Comparison of ENCODE assay signal across 8 cellular contexts in the genomic region with DNA sequence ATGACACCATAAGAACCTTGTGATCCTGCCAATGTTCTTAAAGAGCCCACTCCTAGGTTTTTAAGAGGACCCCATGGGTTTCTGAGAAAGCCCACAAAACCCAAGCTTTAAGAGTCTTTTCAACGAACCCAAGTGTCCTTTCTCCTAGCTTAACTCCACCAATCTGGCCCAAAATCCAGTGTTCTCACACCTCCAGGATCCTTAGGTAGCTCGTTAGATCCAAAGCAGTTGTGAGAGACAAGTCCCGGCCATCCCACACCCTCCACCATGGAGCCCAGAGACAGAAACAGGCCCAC. TPM values are rescaled to one million over a fixed set of nuclear protein-coding genes. Genes with fewer than 3 reads are reported as not detected.
DNase-seq lines count a peak whose midpoint lies in the region; ATAC-seq and TF ChIP-seq lines count a peak whose summit lies in the region.

No MANE protein-coding gene starts in this region.

- no peaks in the 10 kb centered on the region for H3K9me3 Mint-ChIP-seq in IgD-negative memory B cell
- no peaks in the 10 kb centered on the region for H3K9me3 Mint-ChIP-seq in MCF 10A (ENCODE audit: unreplicated experiment)
- H3K9me3 Mint-ChIP-seq in naive thymus-derived CD8-positive, alpha-beta T cell = no peaks in the 10 kb centered on the region

- DNase-seq in MCF 10A (ENCODE audit: unreplicated experiment) (no peak), DMS79 (lab: John Stamatoyannopoulos, UW) (no peak), LoVo (ENCODE audit: low spot score) (no peak)
- DNase-seq in naive thymus-derived CD8-positive, alpha-beta T cell = no peak
- no peak for DNase-seq in activated CD4-positive, CD25-positive, alpha-beta regulatory T cell (lab: John Stamatoyannopoulos, UW)
- DNase-seq in stimulated activated CD4-positive, alpha-beta T cell treated with anti-CD3 and anti-CD28 coated beads, Interleukin-4, amount 100 ng/mL, for 1 hour = no peak

- TSS peak; percentile 8 for BruUV-seq in MCF 10A (replicated peaks; lab: Mats Ljungman, UMichigan)

- no peak for TF ChIP-seq CTCF in MCF 10A (IDR thresholded peaks at IDR 0.05; ENCODE audit: unreplicated experiment)

- H3K27me3 Mint-ChIP-seq in IgD-negative memory B cell (no peaks in the 10 kb centered on the region), MCF 10A (ENCODE audit: insufficient read depth, unreplicated experiment) (no peaks in the 10 kb centered on the region)
- H3K27me3 Mint-ChIP-seq in naive thymus-derived CD8-positive, alpha-beta T cell = no peaks in the 10 kb centered on the region

- H2AFZ ChIP-seq in ACC112 (ENCODE audit: low read length, unreplicated experiment) = no peak overlapping the region

- POLR2A ChIA-PET in MCF 10A (lab: Yijun Ruan, JAX) = interaction anchor here (0.6 to 16.7 kb wide), 12 partner anchors 9 to 302 kb away, joined by 3 to 430 read pairs (median 11); partner anchors contain the start of genes CREB3L4, CRTC2, GATAD2B and JTB
- POLR2A ChIA-PET in naive thymus-derived CD8-positive, alpha-beta T cell (lab: Charles Lee) = interaction anchor here (0.6 to 14.0 kb wide), 20 partner anchors 8 to 399 kb away, joined by 3 to 315 read pairs (median 6); partner anchors contain the start of genes CHTOP, CREB3L4, CRTC2 and GATAD2B

- H3K4me1 ChIP-seq in ACC112 (ENCODE audit: control insufficient read depth, insufficient read depth, low read length, unreplicated experiment) = peaks cover 3% of the 10 kb centered on the region

- intact Hi-C loops in MCF 10A (cut with micrococcal nuclease) = loop anchor here (5.0 kb wide), 1 partner anchor 43 kb away; the partner anchor contains the start of gene RAB13

- H3K4me3 ChIP-seq in ACC112 (ENCODE audit: low read depth, low read length) = peak overlapping the region; percentile 87

- H3K27ac Mint-ChIP-seq in IgD-negative memory B cell (peak overlapping the region; percentile 98 to 100 (median 99)), MCF 10A (ENCODE audit: low read depth, unreplicated experiment) (peak overlapping the region; percentile 88)
- peak overlapping the region; percentile 92 to 98 (median 95) for H3K27ac Mint-ChIP-seq in naive thymus-derived CD8-positive, alpha-beta T cell

- H3K27ac ChIP-seq in ACC112 (ENCODE audit: low read depth, low read length) = no peak overlapping the region

- H3K36me3 Mint-ChIP-seq in IgD-negative memory B cell = peaks cover 6% of the 10 kb centered on the region
- H3K36me3 Mint-ChIP-seq in MCF 10A (ENCODE audit: insufficient read depth, unreplicated experiment) = peaks cover 44% of the 10 kb centered on the region
- H3K36me3 Mint-ChIP-seq in naive thymus-derived CD8-positive, alpha-beta T cell = peaks cover 0 to 60% (median 7%) of the 10 kb centered on the region in 3 donors

- H3K36me3 ChIP-seq in ACC112 (ENCODE audit: insufficient read depth, low read length) = peaks cover 11% of the 10 kb centered on the region; the same call in 1 of the 2 replicates

- peak overlapping the region; percentile 91 to 99 (median 96) for H3K4me3 Mint-ChIP-seq in IgD-negative memory B cell
- peak overlapping the region; percentile 90 for H3K4me3 Mint-ChIP-seq in MCF 10A (ENCODE audit: unreplicated experiment)
- peak overlapping the region; percentile 91 to 98 (median 94) for H3K4me3 Mint-ChIP-seq in naive thymus-derived CD8-positive, alpha-beta T cell

- CTCF ChIA-PET in MCF 10A (lab: Yijun Ruan, JAX) = interaction anchor here (0.6 to 5.6 kb wide), 18 partner anchors 14 to 592 kb away, joined by 3 to 60 read pairs (median 4); partner anchors contain the start of genes CRTC2, GATAD2B, JTB and NPR1

- peaks cover 19% of the 10 kb centered on the region for H3K79me2 ChIP-seq in ACC112 (ENCODE audit: control insufficient read depth, insufficient read depth, low read length, unreplicated experiment)

- ATAC-seq in naive thymus-derived CD8-positive, alpha-beta T cell = no peak

- no peaks in the 10 kb centered on the region for H3K27me3 ChIP-seq in ACC112 (ENCODE audit: insufficient read depth, low read length)

- H3K4me1 Mint-ChIP-seq in IgD-negative memory B cell (peaks cover 17 to 27% (median 20%) of the 10 kb centered on the region in 3 donors), MCF 10A (ENCODE audit: insufficient read depth, unreplicated experiment) (peaks cover 21% of the 10 kb centered on the region)
- H3K4me1 Mint-ChIP-seq in naive thymus-derived CD8-positive, alpha-beta T cell = peaks cover 32 to 60% (median 51%) of the 10 kb centered on the region in 4 donors

RNA-seq across cellular contexts. Expression of gene DENND4B, which starts 1.7 kb away (rescaled TPM):
- 36.3 TPM for polyA plus RNA-seq in IgD-negative memory B cell
- total RNA-seq in MCF 10A (2022) = 59.6 and 79.1 TPM in 2 replicates
- 100 to 1,000 TPM; 174 to 194 TPM for total RNA-seq in naive thymus-derived CD8-positive, alpha-beta T cell
- 10 to 100 TPM; 12.0 to 21.2 (median 19.0) TPM for polyA plus RNA-seq in naive thymus-derived CD8-positive, alpha-beta T cell

RNA-seq across cellular contexts. Expression of gene CRTC2, which starts 13.6 kb away (rescaled TPM):
- 57.2 TPM for polyA plus RNA-seq in IgD-negative memory B cell
- 47.0 and 55.1 TPM in 2 replicates for total RNA-seq in MCF 10A (2022)
- total RNA-seq in naive thymus-derived CD8-positive, alpha-beta T cell = 100 to 1,000 TPM; 132 to 147 TPM
- polyA plus RNA-seq in naive thymus-derived CD8-positive, alpha-beta T cell = 10 to 100 TPM; 21.4 to 49.6 (median 27.1) TPM

RNA-seq across cellular contexts. Expression of gene SLC39A1, which starts 18.6 kb away (rescaled TPM):
- 52.0 TPM for polyA plus RNA-seq in IgD-negative memory B cell
- total RNA-seq in MCF 10A (2022) = 124 and 159 TPM in 2 replicates
- total RNA-seq in naive thymus-derived CD8-positive, alpha-beta T cell = 10 to 100 TPM; 14.7 to 14.9 TPM
- polyA plus RNA-seq in naive thymus-derived CD8-positive, alpha-beta T cell = 10 to 100 TPM; 29.5 to 35.2 (median 32.6) TPM

RNA-seq across cellular contexts. Expression of gene GATAD2B, which starts 22.0 kb away (rescaled TPM):
- 4.6 TPM for polyA plus RNA-seq in IgD-negative memory B cell
- 95.5 and 108 TPM in 2 replicates for total RNA-seq in MCF 10A (2022)
- total RNA-seq in naive thymus-derived CD8-positive, alpha-beta T cell = 100 to 1,000 TPM; 110 to 120 TPM
- 1 to 10 TPM; 4.4 to 5.3 (median 5.2) TPM for polyA plus RNA-seq in naive thymus-derived CD8-positive, alpha-beta T cell

RNA-seq across cellular contexts. Expression of gene CREB3L4, which starts 22.9 kb away (rescaled TPM):
- 6.5 TPM for polyA plus RNA-seq in IgD-negative memory B cell
- 14.7 and 17.6 TPM in 2 replicates for total RNA-seq in MCF 10A (2022)
- 10 to 100 TPM; 11.1 to 13.2 TPM for total RNA-seq in naive thymus-derived CD8-positive, alpha-beta T cell
- 1 to 10 TPM; 4.3 to 6.0 (median 4.4) TPM for polyA plus RNA-seq in naive thymus-derived CD8-positive, alpha-beta T cell
